9 cellular contexts compared by ENCODE assay signal in genomic region chr17:49223517-49224197, GRCh38. TPM values are rescaled to one million over a fixed set of nuclear protein-coding genes. Genes with fewer than 3 reads are reported as not detected.
DNase-seq lines count a peak whose midpoint lies in the region; ATAC-seq, FAIRE-seq and TF ChIP-seq lines count a peak whose summit lies in the region.
"Had no signal": no experiment of that assay in that cellular context is flagged by ENCODE, and none has a peak within 500 bp of the region (broad histone marks: within the 10 kb centered on the region; RNA-seq: fewer than 3 reads in every experiment).

No MANE protein-coding gene starts in this region.

- no peak overlapping the region for H3K27ac ChIP-seq in liver (ENCODE audit: low read depth in 1 of 2, low read length in 2 of 2)

- H3K4me3 ChIP-seq in liver (ENCODE audit: low read depth in 1 of 3, low read length in 3 of 3): no peak overlapping the region

- H3K27me3 ChIP-seq in liver (ENCODE audit: control insufficient read depth in 4 of 4, insufficient read depth in 4 of 4, low read length in 3 of 4): no peaks in the 10 kb centered on the region

- H3K9me3 ChIP-seq in liver (ENCODE audit: control insufficient read depth in 4 of 4, low read length in 3 of 4): no peaks in the 10 kb centered on the region

- peaks cover 0 to 15% (median 7%) of the 10 kb centered on the region in 4 donors for H3K4me1 ChIP-seq in liver (ENCODE audit: control insufficient read depth in 4 of 4, insufficient read depth in 4 of 4, low read length in 3 of 4)

- no peak overlapping the region for H3K9ac ChIP-seq in liver (ENCODE audit: low read depth in 1 of 2, low read length in 2 of 2)

- H3K36me3 ChIP-seq in liver (ENCODE audit: control insufficient read depth in 4 of 4, insufficient read depth in 3 of 4, low read depth in 1 of 4, low read length in 3 of 4): no peaks in the 10 kb centered on the region

- peak; percentile 71 for TF ChIP-seq CTCF in D721Med (IDR thresholded peaks at IDR 0.05; ENCODE audit: insufficient read depth, missing control alignments)
- TF ChIP-seq CTCF in liver (IDR thresholded peaks at IDR 0.05; ENCODE audit: low read depth, low read length, missing input control): peak; percentile 66

- TF ChIP-seq RAD21 in liver (IDR thresholded peaks at IDR 0.05): peak in 1 of 2 donors; percentile 65

- FAIRE-seq in D721Med (lab: Jason Lieb, UNC): no peak

- ATAC-seq in activated CD4-positive, CD25-positive, alpha-beta regulatory T cell treated with anti-CD3 and anti-CD28 coated beads, Interleukin-2, amount 50 U/mL, for 24 hours: peak; percentile 28 to 36
- ATAC-seq in HG03139 (IDR thresholded peaks at IDR 0.05; ENCODE audit: unreplicated experiment) (no peak), GM18867 (IDR thresholded peaks at IDR 0.05; ENCODE audit: unreplicated experiment) (no peak)

- WGBS in liver: 6% methylated on average over 31 of the region's 31 CpGs

- DNase-seq in D721Med (ENCODE audit: insufficient read length, low spot score) (no peak), LHCN-M2 (ENCODE audit: low read depth) (peak; percentile 15), cerebellum (ENCODE audit: low spot score) (peak; percentile 22)
- peak; percentile 56 for DNase-seq in stimulated activated CD8-positive, alpha-beta memory T cell treated with anti-CD3 and anti-CD28 coated beads, Interleukin-15, amount 100 ng/mL, for 24 hours (ENCODE audit: low read depth)

TF ChIP-seq in liver, 16 proteins besides CTCF, POLR2A, EP300 and RAD21:
- no peak for TF ChIP-seq YY1 (IDR thresholded peaks at IDR 0.05)
- no peak for TF ChIP-seq JUND (IDR thresholded peaks at IDR 0.05)
- TF ChIP-seq HNF4A (conservative IDR thresholded peaks at IDR 0.05): no peak
- no peak for TF ChIP-seq HNF4G (IDR thresholded peaks at IDR 0.05)
- no peak for TF ChIP-seq NR2F2 (IDR thresholded peaks at IDR 0.05)
- TF ChIP-seq ZBTB33 (IDR thresholded peaks at IDR 0.05): no peak
- TF ChIP-seq ATF3 (IDR thresholded peaks at IDR 0.05): no peak
- TF ChIP-seq SP1 (IDR thresholded peaks at IDR 0.05): no peak
- no peak for TF ChIP-seq MAX (IDR thresholded peaks at IDR 0.05)
- TF ChIP-seq REST (IDR thresholded peaks at IDR 0.05): no peak
- TF ChIP-seq EGR1 (IDR thresholded peaks at IDR 0.05; ENCODE audit: low read depth in 2 of 2): no peak
- no peak for TF ChIP-seq TAF1 (conservative IDR thresholded peaks at IDR 0.05)
- TF ChIP-seq RXRA (IDR thresholded peaks at IDR 0.05): no peak
- no peak for TF ChIP-seq FOXA1 (IDR thresholded peaks at IDR 0.05)
- TF ChIP-seq GABPA (IDR thresholded peaks at IDR 0.05 in 1 of 2, conservative IDR thresholded peaks at IDR 0.05 in 1 of 2): no peak
- TF ChIP-seq FOXA2 (IDR thresholded peaks at IDR 0.05): no peak

RNA-seq across cellular contexts. Expression of gene PHOSPHO1, which starts 6.9 kb away (rescaled TPM):
- total RNA-seq in LHCN-M2 (2014; rRNA removed) (0.13 and 0.23 TPM in 2 replicates), cerebellum (2.6 TPM), liver (10 to 100 TPM in 1 of 2 donors, under 1 TPM in 1; 0.42 to 99.4 TPM)
- polyA plus RNA-seq in LHCN-M2 (2012): 0.26 TPM
- under 1 TPM; 0.22 to 0.38 TPM for polyA plus RNA-seq in liver
- total RNA-seq: T-helper 2 cell treated with Interferon-gamma antibody and Interleukin-4, amounts not matched to agents 100 ng/mL and 5 ng/mL, for 36 hours had no signal

RNA-seq across cellular contexts. Expression of gene ABI3, which starts 13.2 kb away (rescaled TPM):
- total RNA-seq in LHCN-M2 (2014; rRNA removed): 0.19 TPM in 1 of 2 replicates, not detected in the other
- polyA plus RNA-seq in LHCN-M2 (2012): 0.21 TPM
- total RNA-seq in cerebellum: 1.00 TPM
- 1 to 10 TPM; 4.9 to 8.8 TPM for total RNA-seq in liver
- polyA plus RNA-seq in liver: 1 to 10 TPM; 4.7 to 6.0 TPM

RNA-seq across cellular contexts. Expression of gene GNGT2, which starts 13.3 kb away (rescaled TPM):
- total RNA-seq in LHCN-M2 (2014; rRNA removed): not detected in 2 replicates
- polyA plus RNA-seq in LHCN-M2 (2012): 0.77 TPM
- total RNA-seq in cerebellum: not detected
- total RNA-seq in liver: 1 to 10 TPM in 1 of 2 donors, under 1 TPM in 1; 0.23 to 1.1 TPM
- 1 to 10 TPM; 1.2 to 2.2 TPM for polyA plus RNA-seq in liver

Comparison
In these comparisons a context has a peak if more than half of its experiments do, and no peak if none do; other contexts are left out.
1. ATAC-seq: peak in activated CD4-positive, CD25-positive, alpha-beta regulatory T cell treated with anti-CD3 and anti-CD28 coated beads, Interleukin-2, amount 50 U/mL, for 24 hours (2 of 2); none in HG03139 (single experiment) and GM18867 (single experiment).